ENCODE assay signal across 31 cellular contexts in genomic region chr9:132551556-132551955, GRCh38. TPM values are rescaled to one million over a fixed set of nuclear protein-coding genes. Genes with fewer than 3 reads are reported as not detected.
"Had no signal": no experiment of that assay in that cellular context is flagged by ENCODE, and none has a peak within 500 bp of the region (broad histone marks: within the 10 kb centered on the region; RNA-seq: fewer than 3 reads in every experiment).

No MANE protein-coding gene starts in this region.

- H3K27me3 ChIP-seq: body of pancreas had no signal

- H3K9me3 ChIP-seq: ascending aorta, body of pancreas, breast epithelium had no signal

- ATAC-seq: activated CD8-positive, alpha-beta T cell treated with anti-CD3 and anti-CD28 coated beads for 36 hours; body of pancreas had no signal

- DNase-seq: activated CD4-positive, alpha-beta T cell treated with anti-CD3 and anti-CD28 coated beads, Interleukin-2, amount 10 ng/mL, durations not matched to agents 24 days and 14 days; activated CD4-positive, alpha-beta T cell treated with anti-CD3 and anti-CD28 coated beads, Interleukin-2, amount 50 U/mL, for 4 hours; activated CD8-positive, alpha-beta T cell treated with anti-CD3 and anti-CD28 coated beads for 36 hours; activated gamma-delta T cell; activated naive CD4-positive, alpha-beta T cell treated with Interleukin-2 at 50 U/mL for 16 hours; activated naive CD8-positive, alpha-beta T cell treated with anti-CD3 and anti-CD28 coated beads, Interleukin-2, amount 10 ng/mL, durations not matched to agents 7 days and 5 days; activated T-cell treated with anti-CD3 and anti-CD28 coated beads, Interleukin-2, amount 50 U/mL, for 24 hours; amygdala; body of pancreas; Karpas-422; NCI-H1105 treated with DMSO at 0.1 percent for 48 hours; NCI-H1436; NCI-H1694; NCI-H1930; NCI-H2081 treated with DMSO at 0.1 percent for 48 hours; NCI-H226; NCI-H446 treated with DMSO at 0.1 percent for 48 hours; NCI-H524; NCI-H69; NK-92 treated with Interleukin-12 subunit alpha and Interleukin-12 subunit beta, amount 100 ng/mL, for 24 hours; OCI-M1; Right ventricle myocardium superior; T1000 had no signal

- H3K4me1 ChIP-seq: ascending aorta, breast epithelium had no signal

- H3K4me3 ChIP-seq: ascending aorta, body of pancreas, breast epithelium had no signal

- H3K9me3 Mint-ChIP-seq: activated CD4-positive, alpha-beta T cell treated with anti-CD3 and anti-CD28 coated beads, Interleukin-2, amount 10 ng/mL, durations not matched to agents 24 days and 14 days; activated CD8-positive, alpha-beta T cell treated with anti-CD3 and anti-CD28 coated beads for 36 hours; activated naive CD4-positive, alpha-beta T cell treated with anti-CD3 and anti-CD28 coated beads, Interleukin-2, amount 50 U/mL, for 24 hours; activated naive CD8-positive, alpha-beta T cell treated with anti-CD3 and anti-CD28 coated beads, Interleukin-2, amount 10 ng/mL, durations not matched to agents 7 days and 5 days; activated T-cell treated with anti-CD3 and anti-CD28 coated beads, Interleukin-2, amount 50 U/mL, for 24 hours; activated T-helper 2 cell treated with anti-CD3 and anti-CD28 coated beads, Interferon-gamma antibody, Interleukin-2, Interleukin-4, amounts not matched to agents 10 μg/mL and 5 μg/mL and 100 μg/mL, durations not matched to agents 14 hours and 24 hours and 36 hours had no signal

- H3K27ac Mint-ChIP-seq: activated CD4-positive, alpha-beta T cell treated with anti-CD3 and anti-CD28 coated beads, Interleukin-2, amount 10 ng/mL, durations not matched to agents 24 days and 14 days; activated CD8-positive, alpha-beta T cell treated with anti-CD3 and anti-CD28 coated beads for 36 hours; activated naive CD4-positive, alpha-beta T cell treated with anti-CD3 and anti-CD28 coated beads, Interleukin-2, amount 50 U/mL, for 24 hours; activated naive CD8-positive, alpha-beta T cell treated with anti-CD3 and anti-CD28 coated beads, Interleukin-2, amount 10 ng/mL, durations not matched to agents 7 days and 5 days; activated T-cell treated with anti-CD3 and anti-CD28 coated beads, Interleukin-2, amount 50 U/mL, for 24 hours; activated T-helper 2 cell treated with anti-CD3 and anti-CD28 coated beads, Interferon-gamma antibody, Interleukin-2, Interleukin-4, amounts not matched to agents 10 μg/mL and 5 μg/mL and 100 μg/mL, durations not matched to agents 14 hours and 24 hours and 36 hours had no signal

- H3K36me3 Mint-ChIP-seq: activated naive CD4-positive, alpha-beta T cell treated with anti-CD3 and anti-CD28 coated beads, Interleukin-2, amount 50 U/mL, for 24 hours; activated naive CD8-positive, alpha-beta T cell treated with anti-CD3 and anti-CD28 coated beads, Interleukin-2, amount 10 ng/mL, durations not matched to agents 7 days and 5 days had no signal

- H3K4me3 Mint-ChIP-seq: activated CD4-positive, alpha-beta T cell treated with anti-CD3 and anti-CD28 coated beads, Interleukin-2, amount 10 ng/mL, durations not matched to agents 24 days and 14 days; activated CD8-positive, alpha-beta T cell treated with anti-CD3 and anti-CD28 coated beads for 36 hours; activated naive CD4-positive, alpha-beta T cell treated with anti-CD3 and anti-CD28 coated beads, Interleukin-2, amount 50 U/mL, for 24 hours; activated naive CD8-positive, alpha-beta T cell treated with anti-CD3 and anti-CD28 coated beads, Interleukin-2, amount 10 ng/mL, durations not matched to agents 7 days and 5 days; activated T-cell treated with anti-CD3 and anti-CD28 coated beads, Interleukin-2, amount 50 U/mL, for 24 hours had no signal

- H3K4me1 Mint-ChIP-seq: activated CD4-positive, alpha-beta T cell treated with anti-CD3 and anti-CD28 coated beads, Interleukin-2, amount 10 ng/mL, durations not matched to agents 24 days and 14 days; activated naive CD4-positive, alpha-beta T cell treated with anti-CD3 and anti-CD28 coated beads, Interleukin-2, amount 50 U/mL, for 24 hours; activated naive CD8-positive, alpha-beta T cell treated with anti-CD3 and anti-CD28 coated beads, Interleukin-2, amount 10 ng/mL, durations not matched to agents 7 days and 5 days had no signal

- H3K36me3 ChIP-seq: ascending aorta, breast epithelium had no signal

RNA-seq across cellular contexts. Expression of gene BARHL1, which starts 30.9 kb away (rescaled TPM):
- total RNA-seq: activated CD4-positive, alpha-beta T cell treated with anti-CD3 and anti-CD28 coated beads, Interleukin-2, amount 10 ng/mL, durations not matched to agents 24 days and 14 days; activated CD8-positive, alpha-beta T cell treated with anti-CD3 and anti-CD28 coated beads for 36 hours; activated naive CD8-positive, alpha-beta T cell treated with anti-CD3 and anti-CD28 coated beads, Interleukin-2, amount 10 ng/mL, durations not matched to agents 7 days and 5 days; activated T-helper 2 cell treated with anti-CD3 and anti-CD28 coated beads, Interferon-gamma antibody, Interleukin-2, Interleukin-4, amounts not matched to agents 10 μg/mL and 5 μg/mL and 100 μg/mL, durations not matched to agents 14 hours and 24 hours and 36 hours; ascending aorta; body of pancreas; breast epithelium; cardiac septum; MCF 10A; Right ventricle myocardium superior; T-helper 1 cell treated with Interleukin-12 subunit alpha and Interleukin-12 subunit beta and Interleukin-4 antibody, amounts not matched to agents 30 ng/mL and 1 ng/mL, for 36 hours; T-helper 2 cell treated with Interferon-gamma antibody and Interleukin-4, amounts not matched to agents 100 ng/mL and 5 ng/mL, for 36 hours had no signal
